Comparison of ENCODE assay signal across 14 cellular contexts in the genomic region with DNA sequence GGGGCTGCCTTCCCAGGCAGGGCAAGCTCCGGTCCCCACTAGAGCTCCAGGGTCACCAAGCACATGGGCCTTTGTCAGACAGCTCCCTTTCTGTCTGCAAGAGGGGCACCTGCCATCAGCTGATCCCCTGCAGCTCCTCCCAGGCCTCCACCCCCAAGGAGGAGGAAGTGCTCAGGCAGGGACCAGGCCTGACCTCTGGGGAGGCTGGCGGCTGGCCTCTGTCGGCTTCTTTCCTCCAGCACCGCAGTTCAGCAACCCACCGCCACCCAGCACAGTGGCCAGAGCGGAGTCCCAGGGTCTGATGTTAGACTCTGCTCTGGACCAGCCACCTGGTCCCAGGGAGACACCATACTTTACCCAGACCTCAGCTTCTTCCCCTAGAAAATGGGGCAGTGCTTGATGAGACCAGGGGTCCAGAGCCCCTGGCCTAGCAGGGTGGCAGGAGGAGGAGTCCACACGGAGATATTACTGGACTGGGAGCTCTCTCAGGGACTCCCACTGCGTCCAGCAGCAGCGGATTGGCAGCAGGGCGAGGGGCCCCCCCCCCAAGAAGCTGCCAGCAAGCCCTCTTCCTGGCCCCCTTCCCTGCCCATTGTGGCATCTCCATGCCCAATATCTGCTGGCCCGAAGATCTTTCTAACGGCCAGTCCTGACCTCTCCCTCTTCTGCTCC. TPM values are rescaled to one million over a fixed set of nuclear protein-coding genes. Genes with fewer than 3 reads are reported as not detected.
DNase-seq lines count a peak whose midpoint lies in the region; ATAC-seq, FAIRE-seq and TF ChIP-seq lines count a peak whose summit lies in the region.
"Had no signal": no experiment of that assay in that cellular context is flagged by ENCODE, and none has a peak within 500 bp of the region (broad histone marks: within the 10 kb centered on the region; RNA-seq: fewer than 3 reads in every experiment).

No MANE protein-coding gene starts in this region.

- peaks cover 5% of the 10 kb centered on the region for H3K36me3 Mint-ChIP-seq in nephron progenitor cell (ENCODE audit: low read depth)

- H3K4me3 ChIP-seq in GM12865 (ENCODE audit: low read depth, low read length) (peak overlapping the region; percentile 54), H7 (ENCODE audit: insufficient read depth, low read depth, low read length) (no peak overlapping the region), WERI-Rb-1 (ENCODE audit: low read depth, low read length) (no peak overlapping the region)
- H3K4me3 ChIP-seq: adrenal gland, smooth muscle cell had no signal

- FAIRE-seq in HTR-8/SVneo (lab: Jason Lieb, UNC) = no peak

- H3K27ac Mint-ChIP-seq in nephron progenitor cell = peak overlapping the region; percentile 94

- H3K27me3 ChIP-seq in H7 (ENCODE audit: control insufficient read depth, insufficient read depth, low read length) (no peaks in the 10 kb centered on the region), WERI-Rb-1 (ENCODE audit: insufficient read depth, low read depth, severe bottlenecking) (no peaks in the 10 kb centered on the region)
- H3K27me3 ChIP-seq: adrenal gland had no signal

- H3K36me3 ChIP-seq in H7 (replicated peaks; ENCODE audit: control insufficient read depth, insufficient read depth, low read length) = no peaks in the 10 kb centered on the region; the same call in none of the 2 replicates
- H3K36me3 ChIP-seq in WERI-Rb-1 = peaks cover 5% of the 10 kb centered on the region

- DNase-seq in GM12865 (ENCODE audit: low read depth) (peak; percentile 72), H7 (peak; percentile 84), WERI-Rb-1 (no peak), nephron progenitor cell (no peak), HTR-8/SVneo (ENCODE audit: insufficient read length, low spot score) (no peak), COR-L47 (lab: John Stamatoyannopoulos, UW) (no peak)
- no peak for DNase-seq in activated CD4-positive, alpha-beta T cell treated with anti-CD3 and anti-CD28 coated beads for 48 hours
- DNase-seq: activated CD4-positive, alpha-beta T cell treated with anti-CD3 and anti-CD28 coated beads, Interleukin-2, amount 50 U/mL, for 1 hour; adrenal gland; PC-3; stimulated activated naive CD8-positive, alpha-beta T cell treated with anti-CD3 and anti-CD28 coated beads, Interleukin-15, Interleukin-2, amounts not matched to agents 100 U/mL and 50 U/mL, for 24 hours had no signal

- no peaks in the 10 kb centered on the region for H3K9me3 ChIP-seq in WERI-Rb-1 (ENCODE audit: severe bottlenecking)
- H3K9me3 ChIP-seq: adrenal gland had no signal

- H3K27me3 Mint-ChIP-seq in nephron progenitor cell (ENCODE audit: low read depth, poor library complexity) = no peaks in the 10 kb centered on the region

- TF ChIP-seq CTCF in GM12865 (IDR thresholded peaks at IDR 0.05; ENCODE audit: insufficient read depth, low read depth, low read length, missing control alignments) (no peak), WERI-Rb-1 (IDR thresholded peaks at IDR 0.05; ENCODE audit: low read depth, low read length) (no peak), nephron progenitor cell (IDR thresholded peaks at IDR 0.05) (no peak)

- no peak overlapping the region for H3K4me3 Mint-ChIP-seq in nephron progenitor cell

- H3K9me3 Mint-ChIP-seq in nephron progenitor cell = no peaks in the 10 kb centered on the region

- H3K27ac ChIP-seq in WERI-Rb-1 = peak overlapping the region; percentile 52

- peaks cover 43% of the 10 kb centered on the region for H3K4me1 Mint-ChIP-seq in nephron progenitor cell

- ATAC-seq in HG03159 (IDR thresholded peaks at IDR 0.05; ENCODE audit: unreplicated experiment) = no peak
- ATAC-seq: PC-3; stimulated activated naive CD8-positive, alpha-beta T cell treated with anti-CD3 and anti-CD28 coated beads, Interleukin-15, Interleukin-2, amounts not matched to agents 100 U/mL and 50 U/mL, for 24 hours had no signal

RNA-seq across cellular contexts. Expression of a gene that starts 24.1 kb away (rescaled TPM):
- 0.24 and 0.70 TPM in 2 replicates for total RNA-seq in H7 (2014; rRNA removed; shearing (Covaris generic))
- total RNA-seq: liver had no signal

RNA-seq across cellular contexts. Expression of a gene that starts 41.4 kb away (rescaled TPM):
- total RNA-seq in H7 (2014; rRNA removed; shearing (Covaris generic)) = 39.3 and 47.4 TPM in 2 replicates

RNA-seq across cellular contexts. Expression of a gene that starts 41.9 kb away (rescaled TPM):
- total RNA-seq in H7 (2014; rRNA removed; shearing (Covaris generic)) = 3.4 and 4.3 TPM in 2 replicates

RNA-seq across cellular contexts. Expression of a gene that starts 43.7 kb away (rescaled TPM):
- total RNA-seq in H7 (2014; rRNA removed; shearing (Covaris generic)) = 30.0 and 32.9 TPM in 2 replicates

RNA-seq across cellular contexts. Expression of a gene that starts 57.6 kb away (rescaled TPM):
- 72.2 and 77.0 TPM in 2 replicates for total RNA-seq in H7 (2014; rRNA removed; shearing (Covaris generic))

Comparison
In these comparisons a context has a peak if more than half of its experiments do, and no peak if none do; other contexts are left out.
1. DNase-seq: peak in GM12865 (single experiment) and H7 (single experiment); none in WERI-Rb-1 (single experiment), nephron progenitor cell (single experiment), HTR-8/SVneo (single experiment), activated CD4-positive, alpha-beta T cell treated with anti-CD3 and anti-CD28 coated beads for 48 hours (single experiment) and COR-L47 (single experiment).